In genomic region chr17:37206299-37206698, GRCh38 we compare ENCODE assay signal across 5 cellular contexts.
"Had no signal": no experiment of that assay in that cellular context is flagged by ENCODE, and none has a peak within 500 bp of the region (broad histone marks: within the 10 kb centered on the region; RNA-seq: fewer than 3 reads in every experiment).

No MANE protein-coding gene starts in this region.

- H3K4me3 ChIP-seq: GM23338 had no signal

- H2AFZ ChIP-seq: GM23338 had no signal

- H3K4me2 ChIP-seq: GM23338 had no signal

- ATAC-seq: GM23338, HepG2 had no signal

- DNase-seq: H9, HCEC 1CT had no signal

- H3K27ac ChIP-seq: HL-60 had no signal
